ENCODE assay signal across 1 cellular context in genomic region chr2:137050949-137051348, GRCh38.
TF ChIP-seq lines count a peak whose summit lies in the region.

No MANE protein-coding gene starts in this region.

TF ChIP-seq in WTC11, 78 proteins besides CTCF, POLR2A, EP300 and RAD21 (continued from another document):
- no peak for TF ChIP-seq JAZF1 (CRISPR knock-in tag; IDR thresholded peaks at IDR 0.05)
